Comparison of ENCODE assay signal across 2 cellular contexts in genomic region chr3:105656607-105657504, GRCh38.
TF ChIP-seq lines count a peak whose summit lies in the region.

No MANE protein-coding gene starts in this region.

TF ChIP-seq in GM12878, 131 proteins besides CTCF, POLR2A, EP300 and RAD21 (continued from another document):
- no peak for TF ChIP-seq NFYA (IDR thresholded peaks at IDR 0.05; ENCODE audit: borderline replicate concordance, low read depth, low read length)
- no peak for TF ChIP-seq EED (IDR thresholded peaks at IDR 0.05; ENCODE audit: low read depth)
- TF ChIP-seq SIX5 (IDR thresholded peaks at IDR 0.05; ENCODE audit: low read depth, low read length, severe bottlenecking), result no peak
- peak; percentile 71 for TF ChIP-seq MEF2B (IDR thresholded peaks at IDR 0.05; ENCODE audit: partially characterized antibody, poor library complexity, severe bottlenecking)
- TF ChIP-seq TCF3 (IDR thresholded peaks at IDR 0.05; ENCODE audit: borderline replicate concordance, insufficient read depth, low read depth, low read length), result no peak
- 0 out of 2 replicates have a peak, but pooled peaks have one; percentile 43 for TF ChIP-seq MEF2A (IDR thresholded peaks at IDR 0.05; ENCODE audit: insufficient read depth, low read depth, low read length)
- TF ChIP-seq KDM1A (IDR thresholded peaks at IDR 0.05; ENCODE audit: borderline replicate concordance), result no peak

TF ChIP-seq in liver, 16 proteins besides CTCF, POLR2A, EP300 and RAD21 (continued from another document):
- TF ChIP-seq ZBTB33 (IDR thresholded peaks at IDR 0.05) (no peak), RXRA (IDR thresholded peaks at IDR 0.05) (no peak), SP1 (IDR thresholded peaks at IDR 0.05) (no peak), HNF4A (conservative IDR thresholded peaks at IDR 0.05) (peak; percentile 69 to 73), HNF4G (IDR thresholded peaks at IDR 0.05) (peak; percentile 11), FOXA2 (IDR thresholded peaks at IDR 0.05) (no peak)
- TF ChIP-seq, protein P1, sequence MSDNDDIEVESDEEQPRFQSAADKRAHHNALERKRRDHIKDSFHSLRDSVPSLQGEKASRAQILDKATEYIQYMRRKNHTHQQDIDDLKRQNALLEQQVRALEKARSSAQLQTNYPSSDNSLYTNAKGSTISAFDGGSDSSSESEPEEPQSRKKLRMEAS (IDR thresholded peaks at IDR 0.05), result no peak
